20 cellular contexts compared by ENCODE assay signal in genomic region chrX:16267431-16267830, GRCh38.
"Had no signal": no experiment of that assay in that cellular context is flagged by ENCODE, and none has a peak within 500 bp of the region (broad histone marks: within the 10 kb centered on the region; RNA-seq: fewer than 3 reads in every experiment).

No MANE protein-coding gene starts in this region.

- DNase-seq: KBM-7, MV-4-11, NCI-H1048, NCI-H1105, NCI-H1417, NCI-H1436 treated with DMSO at 0.1 percent for 48 hours, NCI-H1694, NCI-H187 treated with DMSO at 0.1 percent for 48 hours, NCI-H2029 treated with DMSO at 0.1 percent for 48 hours, NCI-H2171, NCI-H226, NCI-H446, NCI-H510A, NCI-H524 treated with DMSO at 0.1 percent for 48 hours, NCI-H774, Right ventricle myocardium superior, SIG-M5, T-helper 1 cell had no signal

- ATAC-seq: Panc1, SK-N-SH treated with all-trans-retinoic acid at 6 μM for 48 hours had no signal
